22 cellular contexts compared by ENCODE assay signal in genomic region chr7:27781188-27781587, GRCh38.
"Had no signal": no experiment of that assay in that cellular context is flagged by ENCODE, and none has a peak within 500 bp of the region (broad histone marks: within the 10 kb centered on the region; RNA-seq: fewer than 3 reads in every experiment).

No MANE protein-coding gene starts in this region.

- FAIRE-seq: HTR-8/SVneo, K562 had no signal

- ATAC-seq: K562, Panc1, T-cell had no signal

- DNase-seq: Kasumi-1, MV-4-11, NCI-H1048, NCI-H1105, NCI-H1417, NCI-H146, NCI-H1694 treated with DMSO at 0.1 percent for 48 hours, NCI-H1930, NCI-H2081, NCI-H2107, NCI-H2227 treated with DMSO at 0.1 percent for 48 hours, NCI-H524, NCI-H69, NCI-H774, SHP77, T-cell had no signal

- H3K4me3 Mint-ChIP-seq: IgD-negative memory B cell, T-cell had no signal

- H3K9me3 ChIP-seq: SJSA1 had no signal

- H3K36me3 Mint-ChIP-seq: IgD-negative memory B cell had no signal

- H3K9me3 Mint-ChIP-seq: IgD-negative memory B cell, T-cell had no signal

- H3K27me3 Mint-ChIP-seq: IgD-negative memory B cell, T-cell had no signal

- H3K4me3 ChIP-seq: K562, SJSA1, SK-N-MC had no signal

- H3K27me3 ChIP-seq: SJSA1 had no signal

- H3K27ac Mint-ChIP-seq: IgD-negative memory B cell, T-cell had no signal
